Comparison of ENCODE assay signal across 25 cellular contexts in the genomic region with DNA sequence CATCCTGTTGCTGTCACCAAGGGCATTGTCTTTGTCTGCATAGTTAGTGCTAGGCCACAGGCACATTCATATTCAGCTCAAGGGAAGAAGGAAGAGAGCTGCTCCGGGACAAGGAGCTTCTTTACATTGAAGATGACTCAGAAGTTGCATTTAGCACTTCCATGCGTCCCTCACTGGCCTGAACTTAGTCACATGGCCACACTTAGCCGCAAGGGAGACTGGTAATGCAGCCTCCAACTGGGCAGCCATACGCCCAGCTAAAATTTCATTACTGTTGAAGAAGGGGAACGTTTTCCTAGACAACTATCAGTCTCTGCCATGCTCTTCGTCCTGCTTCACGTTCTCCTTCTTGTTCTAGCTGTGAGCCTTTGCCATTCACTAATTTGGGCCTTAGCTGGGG. TPM values are rescaled to one million over a fixed set of nuclear protein-coding genes. Genes with fewer than 3 reads are reported as not detected.
DNase-seq lines count a peak whose midpoint lies in the region; ATAC-seq and TF ChIP-seq lines count a peak whose summit lies in the region.
"Had no signal": no experiment of that assay in that cellular context is flagged by ENCODE, and none has a peak within 500 bp of the region (broad histone marks: within the 10 kb centered on the region; RNA-seq: fewer than 3 reads in every experiment).

No MANE protein-coding gene starts in this region.

- H3K27ac Mint-ChIP-seq in MCF 10A (ENCODE audit: low read depth, unreplicated experiment): no peak overlapping the region
- H3K27ac Mint-ChIP-seq: activated naive CD8-positive, alpha-beta T cell treated with anti-CD3 and anti-CD28 coated beads for 36 hours; activated T-helper 17 cell treated with anti-CD3 and anti-CD28 coated beads, Interleukin-2, amount 50 U/mL, for 72 hours had no signal

- ATAC-seq in RWPE2 (ENCODE audit: low read depth) (peak; percentile 7; the same call in 1 of the 3 replicates), foreskin keratinocyte (peak; percentile 58), upper lobe of right lung (peak; percentile 33), GM18907 (IDR thresholded peaks at IDR 0.05; ENCODE audit: unreplicated experiment) (no peak), GM21381 (IDR thresholded peaks at IDR 0.05; ENCODE audit: unreplicated experiment) (no peak)
- ATAC-seq: activated T-helper 17 cell treated with anti-CD3 and anti-CD28 coated beads, Interleukin-2, amount 50 U/mL, for 72 hours; gastroesophageal sphincter; lower lobe of right lung had no signal

- no peaks in the 10 kb centered on the region for H3K36me3 Mint-ChIP-seq in MCF 10A (ENCODE audit: insufficient read depth, unreplicated experiment)
- H3K36me3 Mint-ChIP-seq: activated naive CD8-positive, alpha-beta T cell treated with anti-CD3 and anti-CD28 coated beads for 36 hours had no signal

- TF ChIP-seq POLR2A in breast epithelium (IDR thresholded peaks at IDR 0.05): no peak

- H3K27me3 ChIP-seq in breast epithelium: no peaks in the 10 kb centered on the region
- H3K27me3 ChIP-seq in RWPE2 (ENCODE audit: insufficient read depth, poor library complexity, severe bottlenecking): no peaks in the 10 kb centered on the region
- H3K27me3 ChIP-seq in foreskin keratinocyte: no peaks in the 10 kb centered on the region
- no peaks in the 10 kb centered on the region for H3K27me3 ChIP-seq in upper lobe of right lung
- H3K27me3 ChIP-seq: BE2C, esophagus muscularis mucosa, gastroesophageal sphincter, transverse colon had no signal

- H3K36me3 ChIP-seq in breast epithelium (no peaks in the 10 kb centered on the region), RWPE2 (ENCODE audit: low read depth) (no peaks in the 10 kb centered on the region), upper lobe of right lung (no peaks in the 10 kb centered on the region)
- H3K36me3 ChIP-seq: BE2C, esophagus muscularis mucosa, gastroesophageal sphincter, lower lobe of right lung, transverse colon had no signal

- TF ChIP-seq CTCF in MCF 10A (IDR thresholded peaks at IDR 0.05; ENCODE audit: unreplicated experiment): no peak
- TF ChIP-seq CTCF in breast epithelium (IDR thresholded peaks at IDR 0.05): no peak
- no peak for TF ChIP-seq CTCF in RWPE2 (IDR thresholded peaks at IDR 0.05; ENCODE audit: poor library complexity, severe bottlenecking)
- no peak for TF ChIP-seq CTCF in foreskin keratinocyte (conservative IDR thresholded peaks at IDR 0.05)
- TF ChIP-seq CTCF in upper lobe of right lung (IDR thresholded peaks at IDR 0.05): no peak

- H3K9me3 ChIP-seq in breast epithelium (no peaks in the 10 kb centered on the region), RWPE2 (ENCODE audit: severe bottlenecking) (no peaks in the 10 kb centered on the region), upper lobe of right lung (no peaks in the 10 kb centered on the region)
- H3K9me3 ChIP-seq: BE2C, esophagus muscularis mucosa, gastroesophageal sphincter, lower lobe of right lung, transverse colon had no signal

- no peaks in the 10 kb centered on the region for H3K27me3 Mint-ChIP-seq in MCF 10A (ENCODE audit: insufficient read depth, unreplicated experiment)
- H3K27me3 Mint-ChIP-seq: activated naive CD8-positive, alpha-beta T cell treated with anti-CD3 and anti-CD28 coated beads for 36 hours had no signal

- H3K4me3 Mint-ChIP-seq in MCF 10A (ENCODE audit: unreplicated experiment): no peak overlapping the region
- H3K4me3 Mint-ChIP-seq: activated naive CD8-positive, alpha-beta T cell treated with anti-CD3 and anti-CD28 coated beads for 36 hours; activated T-helper 17 cell treated with anti-CD3 and anti-CD28 coated beads, Interleukin-2, amount 50 U/mL, for 72 hours had no signal

- no peak overlapping the region for H3K4me3 ChIP-seq in breast epithelium
- H3K4me3 ChIP-seq in RWPE2 (ENCODE audit: severe bottlenecking): no peak overlapping the region
- no peak overlapping the region for H3K4me3 ChIP-seq in upper lobe of right lung
- H3K4me3 ChIP-seq: esophagus muscularis mucosa, gastroesophageal sphincter, lower lobe of right lung, skin epidermis, transverse colon had no signal

- CTCF ChIA-PET in MCF 10A (lab: Yijun Ruan, JAX): interaction anchor here (0.9 to 2.2 kb wide), 4 partner anchors 9 to 115 kb away, joined by 4 to 15 read pairs (median 5); no protein-coding TSS in a partner anchor

- H3K4me1 Mint-ChIP-seq in MCF 10A (ENCODE audit: insufficient read depth, unreplicated experiment): peaks cover 29% of the 10 kb centered on the region

- POLR2A ChIA-PET in MCF 10A (lab: Yijun Ruan, JAX): interaction anchor here (1.1 to 3.0 kb wide), 4 partner anchors 8 to 267 kb away, joined by 3 to 15 read pairs (median 5); a partner anchor contains a TSS

- H3K9me3 Mint-ChIP-seq in MCF 10A (ENCODE audit: unreplicated experiment): no peaks in the 10 kb centered on the region
- H3K9me3 Mint-ChIP-seq: activated naive CD8-positive, alpha-beta T cell treated with anti-CD3 and anti-CD28 coated beads for 36 hours; activated T-helper 17 cell treated with anti-CD3 and anti-CD28 coated beads, Interleukin-2, amount 50 U/mL, for 72 hours had no signal

- peak; percentile 65 for DNase-seq in MCF 10A (ENCODE audit: unreplicated experiment)
- no peak for DNase-seq in breast epithelium (ENCODE audit: low spot score in 2 of 2)
- no peak for DNase-seq in RWPE2 (ENCODE audit: low spot score)
- peak; percentile 65 to 81 for DNase-seq in foreskin keratinocyte
- no peak for DNase-seq in upper lobe of right lung
- no peak for DNase-seq in activated CD4-positive, alpha-beta T cell treated with anti-CD3 and anti-CD28 coated beads, Interleukin-2, amount 50 U/mL, for 4 hours
- DNase-seq: 8988T; activated CD4-positive, alpha-beta T cell treated with anti-CD3 and anti-CD28 coated beads, Interleukin-2, amount 50 U/mL, for 1 hour; activated CD8-positive, alpha-beta memory T cell treated with anti-CD3 and anti-CD28 coated beads, Interleukin-2, amount 50 U/mL, for 4 hours; activated naive CD8-positive, alpha-beta T cell treated with anti-CD3 and anti-CD28 coated beads for 36 hours; BE2C; effector CD8-positive, alpha-beta T cell; lower lobe of right lung; NCI-H1436 treated with DMSO at 0.1 percent for 48 hours; SHP77; stimulated activated naive CD4-positive, alpha-beta T cell treated with Interleukin-2 at 50 U/mL for 16 hours; transverse colon had no signal

- H3K4me1 ChIP-seq in breast epithelium (no peaks in the 10 kb centered on the region), RWPE2 (ENCODE audit: insufficient read depth, poor library complexity, severe bottlenecking) (peaks cover 53% of the 10 kb centered on the region), foreskin keratinocyte (peaks cover 46% of the 10 kb centered on the region), upper lobe of right lung (no peaks in the 10 kb centered on the region)
- H3K4me1 ChIP-seq: BE2C, esophagus muscularis mucosa, gastroesophageal sphincter, lower lobe of right lung, transverse colon had no signal

- H3K27ac ChIP-seq in breast epithelium: no peak overlapping the region
- peak overlapping the region; percentile 100 for H3K27ac ChIP-seq in RWPE2 (ENCODE audit: poor library complexity, severe bottlenecking)
- peak overlapping the region; percentile 70 for H3K27ac ChIP-seq in foreskin keratinocyte
- no peak overlapping the region for H3K27ac ChIP-seq in upper lobe of right lung
- H3K27ac ChIP-seq: esophagus muscularis mucosa, gastroesophageal sphincter, lower lobe of right lung, skin epidermis, transverse colon had no signal

- no TSS peak for BruUV-seq in MCF 10A (replicated peaks; lab: Mats Ljungman, UMichigan)

- intact Hi-C loops in MCF 10A (cut with micrococcal nuclease) (no loop called here), breast epithelium (cut with DNase I; ENCODE audit: low total_unique reads) (no loop called here), upper lobe of right lung (cut with DNase I) (no loop called here)

RNA-seq across cellular contexts. Expression of a gene that starts 20.0 kb away (rescaled TPM):
- total RNA-seq in MCF 10A (2022): not detected in 2 replicates
- under 1 TPM in 1 of 3 donors, not detected in 2; 0.16 TPM for total RNA-seq in breast epithelium
- total RNA-seq in foreskin keratinocyte: not detected in 2 replicates
- not detected in 2 replicates for polyA plus RNA-seq in foreskin keratinocyte
- total RNA-seq in upper lobe of right lung: not detected
- total RNA-seq: activated naive CD8-positive, alpha-beta T cell treated with anti-CD3 and anti-CD28 coated beads for 36 hours; esophagus muscularis mucosa; gastroesophageal sphincter; H4; kidney epithelial cell; lower lobe of right lung; transverse colon had no signal

RNA-seq across cellular contexts. Expression of a gene that starts 26.2 kb away (rescaled TPM):
- total RNA-seq in MCF 10A (2022): not detected in 2 replicates
- total RNA-seq in breast epithelium: not detected
- total RNA-seq in foreskin keratinocyte: not detected in 2 replicates
- polyA plus RNA-seq in foreskin keratinocyte: not detected in 2 replicates
- total RNA-seq in upper lobe of right lung: not detected
- total RNA-seq: activated naive CD8-positive, alpha-beta T cell treated with anti-CD3 and anti-CD28 coated beads for 36 hours; activated T-helper 17 cell treated with anti-CD3 and anti-CD28 coated beads, Interleukin-2, amount 50 U/mL, for 72 hours; esophagus muscularis mucosa; gastroesophageal sphincter; H4; kidney epithelial cell; lower lobe of right lung; transverse colon had no signal

Comparison
In these comparisons a context has a peak if more than half of its experiments do, and no peak if none do; other contexts are left out.
1. DNase-seq: peak in MCF 10A (single experiment) and foreskin keratinocyte (2 of 2); none in breast epithelium (0 of 2), RWPE2 (single experiment), upper lobe of right lung (single experiment) and activated CD4-positive, alpha-beta T cell treated with anti-CD3 and anti-CD28 coated beads, Interleukin-2, amount 50 U/mL, for 4 hours (0 of 2).
2. H3K27ac ChIP-seq: peak in RWPE2 (single experiment) and foreskin keratinocyte (single experiment); none in breast epithelium (0 of 2) and upper lobe of right lung (single experiment).
3. ATAC-seq: peak in RWPE2 (single experiment), foreskin keratinocyte (single experiment) and upper lobe of right lung (single experiment); none in GM18907 (single experiment) and GM21381 (single experiment).